26 cellular contexts compared by ENCODE assay signal in the genomic region with DNA sequence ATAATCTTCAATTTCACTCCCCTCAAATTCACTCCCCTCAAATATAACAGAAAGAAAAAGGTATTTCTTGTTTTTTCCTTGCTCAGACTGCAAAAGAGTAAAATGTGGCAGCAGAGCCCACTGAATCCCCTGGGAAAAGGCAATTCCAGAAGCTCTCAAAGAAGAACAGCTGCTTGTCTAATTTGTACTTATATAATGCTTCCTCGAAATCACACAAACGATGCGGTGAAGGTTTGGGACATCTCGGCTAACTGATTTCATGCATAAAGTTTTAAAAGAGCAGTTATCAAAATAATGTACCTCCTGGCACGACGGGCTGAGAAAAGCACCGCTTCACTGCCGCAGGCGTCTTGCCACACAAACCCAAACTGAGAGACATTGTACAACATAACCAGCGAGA. TPM values are rescaled to one million over a fixed set of nuclear protein-coding genes. Genes with fewer than 3 reads are reported as not detected.
DNase-seq lines count a peak whose midpoint lies in the region; ATAC-seq and TF ChIP-seq lines count a peak whose summit lies in the region.
"Had no signal": no experiment of that assay in that cellular context is flagged by ENCODE, and none has a peak within 500 bp of the region (broad histone marks: within the 10 kb centered on the region; RNA-seq: fewer than 3 reads in every experiment).

No MANE protein-coding gene starts in this region.

- no peak for TF ChIP-seq CTCF in HCT116 (IDR thresholded peaks at IDR 0.05 in 2 of 3, conservative IDR thresholded peaks at IDR 0.05 in 1 of 3; ENCODE audit: borderline replicate concordance in 1 of 3, insufficient read depth in 1 of 3, low read depth in 2 of 3, low read length in 2 of 3)

- no peak overlapping the region for H3K4me3 ChIP-seq in HCT116 (replicated peaks in 1 of 2; ENCODE audit: low read depth in 1 of 2, low read length in 2 of 2)
- H3K4me3 ChIP-seq: BLaER1, GM12878, MG63 had no signal

- no peak for ATAC-seq in HCT116
- ATAC-seq in natural killer cell treated with Interleukin-12 subunit alpha and Interleukin-12 subunit beta and Interleukin-15 and Interleukin-18, amount 100 ng/mL, for 72 hours = no peak
- ATAC-seq: GM12878 had no signal

- H3K27ac Mint-ChIP-seq in activated CD4-positive, alpha-beta T cell treated with anti-CD3 and anti-CD28 coated beads, Interleukin-2, amount 10 ng/mL, durations not matched to agents 24 days and 14 days = peak overlapping the region; percentile 45
- H3K27ac Mint-ChIP-seq in natural killer cell treated with Interleukin-12 subunit alpha and Interleukin-12 subunit beta and Interleukin-15 and Interleukin-18, amount 100 ng/mL, for 72 hours = no peak overlapping the region
- H3K27ac Mint-ChIP-seq: CD4-positive, alpha-beta T cell had no signal

- BruUV-seq in HCT116 (replicated peaks; lab: Mats Ljungman, UMichigan) = TSS peak; percentile 17

- H3K4me1 Mint-ChIP-seq in activated CD4-positive, alpha-beta T cell treated with anti-CD3 and anti-CD28 coated beads, Interleukin-2, amount 10 ng/mL, durations not matched to agents 24 days and 14 days = peaks cover 17% of the 10 kb centered on the region
- no peaks in the 10 kb centered on the region for H3K4me1 Mint-ChIP-seq in natural killer cell treated with Interleukin-12 subunit alpha and Interleukin-12 subunit beta and Interleukin-15 and Interleukin-18, amount 100 ng/mL, for 72 hours (ENCODE audit: low read depth in 2 of 2)

- in situ Hi-C loops in KBM-7 (cut with MboI; ENCODE audit: low pct_unique_long_range_greater_than_20kb, low sequenced_read_pairs) = no loop called here

- H4K20me1 ChIP-seq in HCT116 (ENCODE audit: insufficient read depth) = no peaks in the 10 kb centered on the region

- intact Hi-C loops in activated CD4-positive, alpha-beta T cell treated with anti-CD3 and anti-CD28 coated beads, Interleukin-2, amount 10 ng/mL, durations not matched to agents 24 days and 14 days (cut with micrococcal nuclease) = no loop called here
- intact Hi-C loops in HCT116 (cut with micrococcal nuclease) = no loop called here

- H3K9ac ChIP-seq in HCT116 (ENCODE audit: low read length) = no peak overlapping the region
- H3K9ac ChIP-seq: BLaER1, SK-N-SH had no signal

- no peak for TF ChIP-seq POLR2A in HCT116 (IDR thresholded peaks at IDR 0.05; ENCODE audit: borderline replicate concordance, extremely low read depth, insufficient read depth, insufficient read length)

- peaks cover 48% of the 10 kb centered on the region for H3K36me3 Mint-ChIP-seq in activated CD4-positive, alpha-beta T cell treated with anti-CD3 and anti-CD28 coated beads, Interleukin-2, amount 10 ng/mL, durations not matched to agents 24 days and 14 days (ENCODE audit: low read depth)
- H3K36me3 Mint-ChIP-seq in natural killer cell treated with Interleukin-12 subunit alpha and Interleukin-12 subunit beta and Interleukin-15 and Interleukin-18, amount 100 ng/mL, for 72 hours = no peaks in the 10 kb centered on the region

- H3K27ac ChIP-seq in HCT116 (ENCODE audit: low read depth, low read length) = no peak overlapping the region
- H3K27ac ChIP-seq: BLaER1 had no signal

- no peak for DNase-seq in activated CD4-positive, alpha-beta T cell treated with anti-CD3 and anti-CD28 coated beads, Interleukin-2, amount 10 ng/mL, durations not matched to agents 24 days and 14 days
- no peak for DNase-seq in activated CD4-positive, alpha-beta T cell treated with anti-CD3 and anti-CD28 coated beads for 1 hour
- no peak for DNase-seq in HCT116 (ENCODE audit: low read depth, low spot score)
- DNase-seq in NCI-H2171 (lab: John Stamatoyannopoulos, UW) = peak; percentile 65
- DNase-seq in myocyte (ENCODE audit: low read depth) = peak; percentile 45
- DNase-seq in KBM-7 = no peak
- no peak for DNase-seq in natural killer cell treated with Interleukin-12 subunit alpha and Interleukin-12 subunit beta and Interleukin-15 and Interleukin-18, amount 100 ng/mL, for 72 hours (ENCODE audit: low spot score)
- no peak for DNase-seq in NCI-H187 treated with DMSO at 0.1 percent for 48 hours (lab: John Stamatoyannopoulos, UW)
- DNase-seq: CD4-positive, alpha-beta T cell; EL; GDM1; GOT3; HCEC 1CT; MG63; NCI-H1105 treated with DMSO at 0.1 percent for 48 hours; NCI-H146; NCI-H2081; NCI-H345; NCI-H510A treated with DMSO at 0.1 percent for 48 hours; NCI-H774; SIG-M5; SK-N-SH; SW 1271 had no signal

- H3K4me3 Mint-ChIP-seq in activated CD4-positive, alpha-beta T cell treated with anti-CD3 and anti-CD28 coated beads, Interleukin-2, amount 10 ng/mL, durations not matched to agents 24 days and 14 days = no peak overlapping the region
- no peak overlapping the region for H3K4me3 Mint-ChIP-seq in natural killer cell treated with Interleukin-12 subunit alpha and Interleukin-12 subunit beta and Interleukin-15 and Interleukin-18, amount 100 ng/mL, for 72 hours
- H3K4me3 Mint-ChIP-seq: CD4-positive, alpha-beta T cell had no signal

- H3K36me3 ChIP-seq in HCT116 (ENCODE audit: control insufficient read depth in 1 of 2, insufficient read depth in 2 of 2, low read length in 2 of 2) = no peaks in the 10 kb centered on the region
- H3K36me3 ChIP-seq: MG63 had no signal

- H3K4me2 ChIP-seq in HCT116 (ENCODE audit: low read length) = no peak overlapping the region
- H3K4me2 ChIP-seq: BLaER1, SK-N-SH had no signal

- H3K27me3 ChIP-seq in HCT116 (ENCODE audit: insufficient read depth, low read length) = no peaks in the 10 kb centered on the region
- H3K27me3 ChIP-seq: BLaER1, MG63 had no signal

- RAD21 ChIA-PET in HCT116 (lab: Charles Lee; ENCODE audit: low non-redundant PET in 1 of 2, low total read pairs in 2 of 2, uncharacterized antibody in 2 of 2, unreplicated experiment in 2 of 2) = no interaction called here

- no peaks in the 10 kb centered on the region for H3K9me3 Mint-ChIP-seq in activated CD4-positive, alpha-beta T cell treated with anti-CD3 and anti-CD28 coated beads, Interleukin-2, amount 10 ng/mL, durations not matched to agents 24 days and 14 days
- no peaks in the 10 kb centered on the region for H3K9me3 Mint-ChIP-seq in natural killer cell treated with Interleukin-12 subunit alpha and Interleukin-12 subunit beta and Interleukin-15 and Interleukin-18, amount 100 ng/mL, for 72 hours
- H3K9me3 Mint-ChIP-seq: CD4-positive, alpha-beta T cell had no signal

- 0 out of 2 replicates have a peak, but pooled peaks cover 4% of the 10 kb centered on the region for H3K79me2 ChIP-seq in HCT116 (ENCODE audit: insufficient read depth, low read length)

- no peak for TF ChIP-seq RAD21 in HCT116 (IDR thresholded peaks at IDR 0.05; ENCODE audit: low read depth)

- H3K27me3 Mint-ChIP-seq in activated CD4-positive, alpha-beta T cell treated with anti-CD3 and anti-CD28 coated beads, Interleukin-2, amount 10 ng/mL, durations not matched to agents 24 days and 14 days = no peaks in the 10 kb centered on the region
- no peaks in the 10 kb centered on the region for H3K27me3 Mint-ChIP-seq in natural killer cell treated with Interleukin-12 subunit alpha and Interleukin-12 subunit beta and Interleukin-15 and Interleukin-18, amount 100 ng/mL, for 72 hours
- H3K27me3 Mint-ChIP-seq: CD4-positive, alpha-beta T cell had no signal

- no peaks in the 10 kb centered on the region for H3K9me2 ChIP-seq in HCT116 (ENCODE audit: insufficient read depth)
- H3K9me2 ChIP-seq: SK-N-SH had no signal

- no peak overlapping the region for H2AFZ ChIP-seq in HCT116 (ENCODE audit: low read depth, low read length, poor library complexity, severe bottlenecking)

- CTCF ChIA-PET in HCT116 (lab: Charles Lee) = no interaction called here

- H3K4me1 ChIP-seq in HCT116 (ENCODE audit: control insufficient read depth in 1 of 2, insufficient read depth in 2 of 2, low read length in 2 of 2) = peaks cover 4 to 18% of the 10 kb centered on the region in 2 experiments

- POLR2A ChIA-PET in HCT116 (lab: Charles Lee) = no interaction called here

- H3K9me3 ChIP-seq in HCT116 (ENCODE audit: control insufficient read depth in 1 of 2, insufficient read depth in 1 of 2, low read depth in 1 of 2, low read length in 2 of 2) = no peaks in the 10 kb centered on the region
- H3K9me3 ChIP-seq: BLaER1, MG63, SK-N-SH had no signal

TF ChIP-seq in HCT116, 20 proteins besides CTCF, POLR2A, EP300 and RAD21 (continues in another document):
- TF ChIP-seq ATF3 (IDR thresholded peaks at IDR 0.05) = no peak
- no peak for TF ChIP-seq EGR1 (IDR thresholded peaks at IDR 0.05; ENCODE audit: low read depth)
- no peak for TF ChIP-seq FOSL1 (IDR thresholded peaks at IDR 0.05; ENCODE audit: low read depth)
- no peak for TF ChIP-seq YY1 (IDR thresholded peaks at IDR 0.05; ENCODE audit: extremely low read depth, insufficient replicate concordance, low read depth, low read length)

RNA-seq across cellular contexts. Expression of gene BDH1, which starts 10.7 kb away (rescaled TPM):
- total RNA-seq in activated CD4-positive, alpha-beta T cell treated with anti-CD3 and anti-CD28 coated beads, Interleukin-2, amount 10 ng/mL, durations not matched to agents 24 days and 14 days = 124 and 133 TPM in 2 replicates
- total RNA-seq in HCT116 (2021; ENCODE audit: unreplicated experiment) = 26.6 TPM
- 23.7 and 32.0 TPM in 2 replicates for polyA plus RNA-seq in HCT116 (2012)
- total RNA-seq in myocyte = 0.26 and 0.67 TPM in 2 replicates
- 0.78 TPM for polyA plus RNA-seq in myocyte (2012)
- total RNA-seq in natural killer cell treated with Interleukin-12 subunit alpha and Interleukin-12 subunit beta and Interleukin-15 and Interleukin-18, amount 100 ng/mL, for 72 hours = 100 to 1,000 TPM in 1 of 2 donors, 10 to 100 TPM in 1; 62.4 to 136 TPM
- total RNA-seq: A172 had no signal

Comparison
In these comparisons a context has a peak if more than half of its experiments do, and no peak if none do; other contexts are left out.
1. DNase-seq: peak in NCI-H2171 (single experiment) and myocyte (single experiment); none in activated CD4-positive, alpha-beta T cell treated with anti-CD3 and anti-CD28 coated beads, Interleukin-2, amount 10 ng/mL, durations not matched to agents 24 days and 14 days (single experiment), activated CD4-positive, alpha-beta T cell treated with anti-CD3 and anti-CD28 coated beads for 1 hour (single experiment), HCT116 (single experiment), KBM-7 (single experiment), natural killer cell treated with Interleukin-12 subunit alpha and Interleukin-12 subunit beta and Interleukin-15 and Interleukin-18, amount 100 ng/mL, for 72 hours (single experiment) and NCI-H187 treated with DMSO at 0.1 percent for 48 hours (single experiment).
2. RNA of gene BDH1, which starts 10.7 kb away (total RNA-seq): 62.4 to 136 TPM in natural killer cell treated with Interleukin-12 subunit alpha and Interleukin-12 subunit beta and Interleukin-15 and Interleukin-18, amount 100 ng/mL, for 72 hours, 124 to 133 TPM in activated CD4-positive, alpha-beta T cell treated with anti-CD3 and anti-CD28 coated beads, Interleukin-2, amount 10 ng/mL, durations not matched to agents 24 days and 14 days and 26.6 TPM in HCT116 (single experiment); 0.26 to 0.67 TPM in myocyte; every median in the first group is over 10 times any median in the second.